10 cellular contexts compared by ENCODE assay signal in genomic region chr2:161771148-161771547, GRCh38.
"Had no signal": no experiment of that assay in that cellular context is flagged by ENCODE, and none has a peak within 500 bp of the region (broad histone marks: within the 10 kb centered on the region; RNA-seq: fewer than 3 reads in every experiment).

No MANE protein-coding gene starts in this region.

- H3K4me2 ChIP-seq: GM23338 had no signal

- H3K27ac ChIP-seq: GM23248 had no signal

- H3K4me3 ChIP-seq: GM23248, GM23338 had no signal

- H2AFZ ChIP-seq: GM23248, GM23338 had no signal

- DNase-seq: GM23248, GOT3, H7, H9, HCEC 1CT, HFFc6 had no signal

- H3K9ac ChIP-seq: GM23248 had no signal

- ATAC-seq: GM23338, HCT116 had no signal

- FAIRE-seq: H1, H54 had no signal
